In genomic region chrX:45765281-45765680, GRCh38 we compare ENCODE assay signal across 11 cellular contexts.
A peak's percentile ranks its signal among the peaks of the same experiment; 100 is the strongest.
DNase-seq lines count a peak whose midpoint lies in the region; ATAC-seq and TF ChIP-seq lines count a peak whose summit lies in the region.
"Had no signal": no experiment of that assay in that cellular context is flagged by ENCODE, and none has a peak within 500 bp of the region (broad histone marks: within the 10 kb centered on the region; RNA-seq: fewer than 3 reads in every experiment).

No MANE protein-coding gene starts in this region.

- TF ChIP-seq POLR2A in ovary (IDR thresholded peaks at IDR 0.05): no peak

- no peaks in the 10 kb centered on the region for H3K36me3 Mint-ChIP-seq in CD4-positive, CD25-positive, alpha-beta regulatory T cell
- H3K36me3 Mint-ChIP-seq in activated naive CD8-positive, alpha-beta T cell treated with anti-CD3 and anti-CD28 coated beads, Interleukin-2, amount 50 U/mL, for 24 hours (ENCODE audit: low read depth): peaks cover 73% of the 10 kb centered on the region

- WGBS in mesenchymal stem cell: no CpG with 5 or more reads among the region's 1 CpG
- 0 to 4% (median 2%) methylated on average over 1 of the region's 1 CpG for WGBS in ovary, 3 donors

- no peaks in the 10 kb centered on the region for H3K27me3 Mint-ChIP-seq in CD4-positive, CD25-positive, alpha-beta regulatory T cell
- no peaks in the 10 kb centered on the region for H3K27me3 Mint-ChIP-seq in activated naive CD8-positive, alpha-beta T cell treated with anti-CD3 and anti-CD28 coated beads, Interleukin-2, amount 50 U/mL, for 24 hours

- H3K4me3 ChIP-seq in CD4-positive, CD25-positive, alpha-beta regulatory T cell (ENCODE audit: low read depth, low read length): peak overlapping the region; percentile 95
- H3K4me3 ChIP-seq in mesenchymal stem cell (ENCODE audit: insufficient read depth in 1 of 2, low read depth in 1 of 2, low read length in 2 of 2) (peak overlapping the region in 1 of 2 experiments; percentile 89), ovary (no peak overlapping the region)
- H3K4me3 ChIP-seq: ascending aorta had no signal

- H2BK12ac ChIP-seq in mesenchymal stem cell (ENCODE audit: low read length in 2 of 2): no peak overlapping the region

- H2BK15ac ChIP-seq in mesenchymal stem cell (ENCODE audit: low read depth, poor library complexity, severe bottlenecking): no peak overlapping the region

- no peak for DNase-seq in CD4-positive, CD25-positive, alpha-beta regulatory T cell
- DNase-seq in HT1080 (ENCODE audit: low read depth) (peak; percentile 54), mesenchymal stem cell (no peak), ovary (no peak), DMS79 (lab: John Stamatoyannopoulos, UW) (no peak)
- no peak for DNase-seq in activated naive CD8-positive, alpha-beta T cell treated with anti-CD3 and anti-CD28 coated beads, Interleukin-2, amount 50 U/mL, for 24 hours
- DNase-seq: activated CD4-positive, alpha-beta T cell treated with anti-CD3 and anti-CD28 coated beads, Interleukin-2, amount 50 U/mL, for 48 hours; NCI-H1105 treated with DMSO at 0.1 percent for 48 hours; NCI-H524 had no signal

- peaks cover 37% of the 10 kb centered on the region for H3K4me1 ChIP-seq in CD4-positive, CD25-positive, alpha-beta regulatory T cell (ENCODE audit: control insufficient read depth, insufficient read depth, low read length, poor library complexity, severe bottlenecking)
- H3K4me1 ChIP-seq in mesenchymal stem cell (ENCODE audit: control insufficient read depth, insufficient read depth, low read depth, low read length) (peaks cover 1% of the 10 kb centered on the region), ovary (ENCODE audit: insufficient read depth) (no peaks in the 10 kb centered on the region)
- H3K4me1 ChIP-seq: ascending aorta had no signal

- no peaks in the 10 kb centered on the region for H3K9me3 ChIP-seq in CD4-positive, CD25-positive, alpha-beta regulatory T cell (ENCODE audit: control insufficient read depth in 2 of 2, low read length in 2 of 2)
- H3K9me3 ChIP-seq in mesenchymal stem cell (ENCODE audit: control insufficient read depth, low read length) (no peaks in the 10 kb centered on the region), ovary (no peaks in the 10 kb centered on the region)
- H3K9me3 ChIP-seq: ascending aorta had no signal

- H3K9me3 Mint-ChIP-seq in CD4-positive, CD25-positive, alpha-beta regulatory T cell: no peaks in the 10 kb centered on the region
- no peaks in the 10 kb centered on the region for H3K9me3 Mint-ChIP-seq in activated naive CD8-positive, alpha-beta T cell treated with anti-CD3 and anti-CD28 coated beads, Interleukin-2, amount 50 U/mL, for 24 hours

- H3K79me1 ChIP-seq in mesenchymal stem cell (replicated peaks; ENCODE audit: low read length, poor library complexity, severe bottlenecking): no peaks in the 10 kb centered on the region

- peak overlapping the region; percentile 99 for H3K9ac ChIP-seq in mesenchymal stem cell (ENCODE audit: low read length)

- peak overlapping the region; percentile 66 for H3K4me2 ChIP-seq in mesenchymal stem cell (ENCODE audit: low read length, poor library complexity, severe bottlenecking)

- H3K27me3 ChIP-seq in CD4-positive, CD25-positive, alpha-beta regulatory T cell (ENCODE audit: control insufficient read depth, insufficient read depth, low read length): no peaks in the 10 kb centered on the region
- H3K27me3 ChIP-seq in mesenchymal stem cell (ENCODE audit: control insufficient read depth in 1 of 2, insufficient read depth in 1 of 2, low read length in 2 of 2) (no peaks in the 10 kb centered on the region), ovary (no peaks in the 10 kb centered on the region)
- H3K27me3 ChIP-seq: ascending aorta had no signal

- no peak for ATAC-seq in CD4-positive, CD25-positive, alpha-beta regulatory T cell (ENCODE audit: low read depth in 2 of 2)
- no peak for ATAC-seq in activated naive CD8-positive, alpha-beta T cell treated with anti-CD3 and anti-CD28 coated beads, Interleukin-2, amount 50 U/mL, for 24 hours
- no peak for ATAC-seq in HG02759 (IDR thresholded peaks at IDR 0.05; ENCODE audit: unreplicated experiment)

- TF ChIP-seq EP300 in ovary (IDR thresholded peaks at IDR 0.05): no peak

- H3K4me1 Mint-ChIP-seq in CD4-positive, CD25-positive, alpha-beta regulatory T cell: peaks cover 22 to 63% (median 37%) of the 10 kb centered on the region in 4 donors
- H3K4me1 Mint-ChIP-seq in activated naive CD8-positive, alpha-beta T cell treated with anti-CD3 and anti-CD28 coated beads, Interleukin-2, amount 50 U/mL, for 24 hours: peaks cover 52% of the 10 kb centered on the region

- no peak for TF ChIP-seq CTCF in ovary (IDR thresholded peaks at IDR 0.05)

- peak overlapping the region in 1 of 2 experiments; percentile 34 for H3K18ac ChIP-seq in mesenchymal stem cell (ENCODE audit: low read depth in 1 of 2, low read length in 2 of 2)

- H3K4me3 Mint-ChIP-seq in CD4-positive, CD25-positive, alpha-beta regulatory T cell: peak overlapping the region in 3 of 4 donors; percentile 15 to 67 (median 61)
- H3K4me3 Mint-ChIP-seq in activated naive CD8-positive, alpha-beta T cell treated with anti-CD3 and anti-CD28 coated beads, Interleukin-2, amount 50 U/mL, for 24 hours: peak overlapping the region; percentile 83

- no peak overlapping the region for H2AK5ac ChIP-seq in mesenchymal stem cell (ENCODE audit: low read length, severe bottlenecking)

- no peak overlapping the region for H2BK120ac ChIP-seq in mesenchymal stem cell (ENCODE audit: low read depth, low read length)

- peak overlapping the region; percentile 34 to 89 (median 64) for H3K27ac Mint-ChIP-seq in CD4-positive, CD25-positive, alpha-beta regulatory T cell
- H3K27ac Mint-ChIP-seq in activated naive CD8-positive, alpha-beta T cell treated with anti-CD3 and anti-CD28 coated beads, Interleukin-2, amount 50 U/mL, for 24 hours: peak overlapping the region; percentile 81

- H3K27ac ChIP-seq in CD4-positive, CD25-positive, alpha-beta regulatory T cell (ENCODE audit: insufficient read depth, low read length, poor library complexity, severe bottlenecking): peak overlapping the region; percentile 79
- peak overlapping the region; percentile 77 for H3K27ac ChIP-seq in mesenchymal stem cell (ENCODE audit: low read length, poor library complexity, severe bottlenecking)
- no peak overlapping the region for H3K27ac ChIP-seq in ovary
- H3K27ac ChIP-seq: ascending aorta had no signal

- no peak overlapping the region for H3K14ac ChIP-seq in mesenchymal stem cell (ENCODE audit: low read length in 2 of 2)

- H3K23ac ChIP-seq in mesenchymal stem cell (ENCODE audit: low read length in 2 of 2): no peak overlapping the region

- H3K36me3 ChIP-seq in CD4-positive, CD25-positive, alpha-beta regulatory T cell (ENCODE audit: control insufficient read depth, insufficient read depth, low read length): no peaks in the 10 kb centered on the region
- H3K36me3 ChIP-seq in mesenchymal stem cell (ENCODE audit: control insufficient read depth in 1 of 2, insufficient read depth in 2 of 2, low read depth in 1 of 2, low read length in 2 of 2): peaks cover 0 to 89% of the 10 kb centered on the region in 2 experiments
- H3K36me3 ChIP-seq in ovary: no peaks in the 10 kb centered on the region
- H3K36me3 ChIP-seq: ascending aorta had no signal

- intact Hi-C loops in ovary (cut with DNase I): no loop called here

- no peak overlapping the region for H4K91ac ChIP-seq in mesenchymal stem cell (ENCODE audit: low read length)

- no peak overlapping the region for H3K4ac ChIP-seq in mesenchymal stem cell (ENCODE audit: low read depth in 1 of 2, low read length in 2 of 2)

- H2BK5ac ChIP-seq in mesenchymal stem cell (ENCODE audit: low read depth, low read length, poor library complexity, severe bottlenecking): no peak overlapping the region

- H4K8ac ChIP-seq in mesenchymal stem cell (ENCODE audit: low read length): no peak overlapping the region

- no peak overlapping the region for H2AFZ ChIP-seq in mesenchymal stem cell (ENCODE audit: low read depth, low read length)

Comparison
In these comparisons a context has a peak if more than half of its experiments do, and no peak if none do; other contexts are left out.
1. H3K27ac ChIP-seq: peak in CD4-positive, CD25-positive, alpha-beta regulatory T cell (single experiment) and mesenchymal stem cell (single experiment); none in ovary (0 of 2).